8 cellular contexts compared by ENCODE assay signal in genomic region chr5:82351754-82352145, GRCh38.
DNase-seq lines count a peak whose midpoint lies in the region; ATAC-seq and TF ChIP-seq lines count a peak whose summit lies in the region.

No MANE protein-coding gene starts in this region.

- no peak overlapping the region for H3K4me3 Mint-ChIP-seq in activated T-helper 17 cell treated with anti-CD3 and anti-CD28 coated beads, Interleukin-2, amount 50 U/mL, for 72 hours

- in situ Hi-C loops in gastrocnemius medialis (cut with MboI; ENCODE audit: low sequenced_read_pairs in 4 of 4) = loop anchor here in 3 of 4 donors (5.0 to 25.0 kb wide), 5 partner anchors 283 to 1213 kb away; partner anchors contain the start of gene VCAN (in 1 of the 3)

- no peaks in the 10 kb centered on the region for H3K9me3 Mint-ChIP-seq in activated T-helper 17 cell treated with anti-CD3 and anti-CD28 coated beads, Interleukin-2, amount 50 U/mL, for 72 hours

- TF ChIP-seq POLR2A in gastrocnemius medialis (IDR thresholded peaks at IDR 0.05) = no peak

- H3K27ac ChIP-seq in gastrocnemius medialis = no peak overlapping the region

- H3K36me3 Mint-ChIP-seq in activated T-helper 17 cell treated with anti-CD3 and anti-CD28 coated beads, Interleukin-2, amount 50 U/mL, for 72 hours (ENCODE audit: low read depth) = no peaks in the 10 kb centered on the region

- intact Hi-C loops in left ventricle myocardium superior (cut with micrococcal nuclease) = loop anchor here (5.0 to 10.0 kb wide), 2 partner anchors 286 to 1213 kb away; no protein-coding TSS in a partner anchor
- intact Hi-C loops in gastrocnemius medialis (cut with DNase I; ENCODE audit: low total_unique reads) = loop anchor here (1.0 to 10.0 kb wide), 2 partner anchors 443 to 1213 kb away; no protein-coding TSS in a partner anchor

- peak; percentile 73 to 76 (median 75) for TF ChIP-seq CTCF in gastrocnemius medialis (IDR thresholded peaks at IDR 0.05 in 4 of 5, conservative IDR thresholded peaks at IDR 0.05 in 1 of 5)

- no peaks in the 10 kb centered on the region for H3K27me3 ChIP-seq in gastrocnemius medialis

- ATAC-seq in GM18873 (IDR thresholded peaks at IDR 0.05; ENCODE audit: low FRiP score, unreplicated experiment) (peak; percentile 68), HG03045 (IDR thresholded peaks at IDR 0.05; ENCODE audit: unreplicated experiment) (peak; percentile 71), left ventricle myocardium superior (peak; percentile 74), gastrocnemius medialis (peak; percentile 56 to 70)
- ATAC-seq in activated T-helper 17 cell treated with anti-CD3 and anti-CD28 coated beads, Interleukin-2, amount 50 U/mL, for 72 hours (replicated peaks) = peak; percentile 54

- peaks cover 8% of the 10 kb centered on the region for H3K4me1 Mint-ChIP-seq in activated T-helper 17 cell treated with anti-CD3 and anti-CD28 coated beads, Interleukin-2, amount 50 U/mL, for 72 hours

- no peaks in the 10 kb centered on the region for H3K36me3 ChIP-seq in gastrocnemius medialis

- H3K27me3 Mint-ChIP-seq in activated T-helper 17 cell treated with anti-CD3 and anti-CD28 coated beads, Interleukin-2, amount 50 U/mL, for 72 hours = no peaks in the 10 kb centered on the region

- peak; percentile 27 for DNase-seq in COR-L47 (lab: John Stamatoyannopoulos, UW)
- DNase-seq in NCI-H2107 (lab: John Stamatoyannopoulos, UW) = peak; percentile 35
- no peak for DNase-seq in left ventricle myocardium superior
- no peak for DNase-seq in gastrocnemius medialis
- no peak for DNase-seq in activated CD4-positive, alpha-beta T cell treated with anti-CD3 and anti-CD28 coated beads for 48 hours

- H3K9me3 ChIP-seq in gastrocnemius medialis = no peaks in the 10 kb centered on the region

- H3K4me3 ChIP-seq in gastrocnemius medialis = no peak overlapping the region

- H3K4me1 ChIP-seq in gastrocnemius medialis = peaks cover 13 to 15% of the 10 kb centered on the region in 2 donors

- peak overlapping the region; percentile 58 for H3K27ac Mint-ChIP-seq in activated T-helper 17 cell treated with anti-CD3 and anti-CD28 coated beads, Interleukin-2, amount 50 U/mL, for 72 hours

Comparison
In these comparisons a context has a peak if more than half of its experiments do, and no peak if none do; other contexts are left out.
1. DNase-seq: peak in COR-L47 (single experiment) and NCI-H2107 (single experiment); none in left ventricle myocardium superior (single experiment), gastrocnemius medialis (0 of 2) and activated CD4-positive, alpha-beta T cell treated with anti-CD3 and anti-CD28 coated beads for 48 hours (single experiment).
2. Peak in every context shown above with its lines, with median percentiles within 50 percentile points of each other: ATAC-seq.